In genomic region chr12:123388218-123388947, GRCh38 we compare ENCODE assay signal across 8 cellular contexts. TPM values are rescaled to one million over a fixed set of nuclear protein-coding genes. Genes with fewer than 3 reads are reported as not detected.
DNase-seq lines count a peak whose midpoint lies in the region; ATAC-seq and TF ChIP-seq lines count a peak whose summit lies in the region.

No MANE protein-coding gene starts in this region.

- H3K27me3 Mint-ChIP-seq in activated T-helper 2 cell treated with anti-CD3 and anti-CD28 coated beads, Interferon-gamma antibody, Interleukin-2, Interleukin-4, amounts not matched to agents 10 μg/mL and 5 μg/mL and 100 μg/mL, durations not matched to agents 14 hours and 24 hours and 36 hours (ENCODE audit: low read depth) = no peaks in the 10 kb centered on the region
- H3K27me3 Mint-ChIP-seq in natural killer cell (ENCODE audit: low read depth in 2 of 2) = no peaks in the 10 kb centered on the region

- peak overlapping the region; percentile 76 for H3K4me3 ChIP-seq in BE2C (ENCODE audit: low read depth, low read length)
- H3K4me3 ChIP-seq in Panc1 (ENCODE audit: low read depth in 2 of 2, low read length in 2 of 2) = peak overlapping the region; percentile 61 to 74
- peak overlapping the region; percentile 59 for H3K4me3 ChIP-seq in fibroblast of mammary gland (ENCODE audit: control insufficient read depth, low read depth, low read length)

- H3K36me3 ChIP-seq in BE2C (peaks cover 31% of the 10 kb centered on the region), Panc1 (ENCODE audit: control insufficient read depth, insufficient read depth, low read length) (peaks cover 10% of the 10 kb centered on the region)

- CTCF ChIA-PET in Panc1 (lab: Charles Lee) = no interaction called here

- TF ChIP-seq CTCF in BE2C (IDR thresholded peaks at IDR 0.05; ENCODE audit: low read depth, low read length) (no peak), Panc1 (IDR thresholded peaks at IDR 0.05) (no peak; the same call in 1 of the 2 replicates), fibroblast of mammary gland (conservative IDR thresholded peaks at IDR 0.05; ENCODE audit: control insufficient read depth, insufficient read depth, low read depth, low read length) (no peak), natural killer cell (IDR thresholded peaks at IDR 0.05) (no peak)

- intact Hi-C loops in Panc1 (cut with micrococcal nuclease; ENCODE audit: unreplicated experiment) (no loop called here), natural killer cell (cut with micrococcal nuclease) (loop anchor here (1.0 to 5.0 kb wide), 3 partner anchors 23 to 69 kb away; partner anchors contain the start of genes RILPL2 and SNRNP35)
- intact Hi-C loops in activated T-helper 2 cell treated with anti-CD3 and anti-CD28 coated beads, Interferon-gamma antibody, Interleukin-2, Interleukin-4, amounts not matched to agents 10 μg/mL and 5 μg/mL and 100 μg/mL, durations not matched to agents 14 hours and 24 hours and 36 hours (cut with micrococcal nuclease) = loop anchor here (1.0 to 5.0 kb wide), 3 partner anchors 23 to 194 kb away; partner anchors contain the start of genes RILPL2 and TMED2

- peak overlapping the region; percentile 81 for H3K4me3 Mint-ChIP-seq in activated T-helper 2 cell treated with anti-CD3 and anti-CD28 coated beads, Interferon-gamma antibody, Interleukin-2, Interleukin-4, amounts not matched to agents 10 μg/mL and 5 μg/mL and 100 μg/mL, durations not matched to agents 14 hours and 24 hours and 36 hours (ENCODE audit: low read depth)
- peak overlapping the region; percentile 85 for H3K4me3 Mint-ChIP-seq in natural killer cell

- in situ Hi-C loops in Panc1 (cut with HindIII; ENCODE audit: low pct_unique_long_range_greater_than_20kb, low sequenced_read_pairs) = no loop called here

- peaks cover 4% of the 10 kb centered on the region for H3K4me1 ChIP-seq in BE2C
- peaks cover 19% of the 10 kb centered on the region for H3K4me1 ChIP-seq in Panc1 (ENCODE audit: control insufficient read depth, insufficient read depth, low read length)

- H3K27ac ChIP-seq in Panc1 (ENCODE audit: low read length) = peak overlapping the region; percentile 67

- peaks cover 36% of the 10 kb centered on the region for H3K4me1 Mint-ChIP-seq in activated T-helper 2 cell treated with anti-CD3 and anti-CD28 coated beads, Interferon-gamma antibody, Interleukin-2, Interleukin-4, amounts not matched to agents 10 μg/mL and 5 μg/mL and 100 μg/mL, durations not matched to agents 14 hours and 24 hours and 36 hours (ENCODE audit: low read depth)
- H3K4me1 Mint-ChIP-seq in natural killer cell = peaks cover 36 to 46% of the 10 kb centered on the region in 2 donors

- ATAC-seq in Panc1 = peak; percentile 77
- ATAC-seq in natural killer cell = peak; percentile 64 to 79 (median 71)
- ATAC-seq in stimulated activated naive CD8-positive, alpha-beta T cell treated with anti-CD3 and anti-CD28 coated beads, Interleukin-15, Interleukin-2, amounts not matched to agents 100 U/mL and 50 U/mL, for 24 hours = peak; percentile 43

- H3K36me3 Mint-ChIP-seq in activated T-helper 2 cell treated with anti-CD3 and anti-CD28 coated beads, Interferon-gamma antibody, Interleukin-2, Interleukin-4, amounts not matched to agents 10 μg/mL and 5 μg/mL and 100 μg/mL, durations not matched to agents 14 hours and 24 hours and 36 hours (ENCODE audit: low read depth) = peaks cover 37% of the 10 kb centered on the region
- no peaks in the 10 kb centered on the region for H3K36me3 Mint-ChIP-seq in natural killer cell

- H3K27me3 ChIP-seq in BE2C (no peaks in the 10 kb centered on the region), Panc1 (ENCODE audit: control insufficient read depth, insufficient read depth, low read length) (no peaks in the 10 kb centered on the region)

- H3K27ac Mint-ChIP-seq in activated T-helper 2 cell treated with anti-CD3 and anti-CD28 coated beads, Interferon-gamma antibody, Interleukin-2, Interleukin-4, amounts not matched to agents 10 μg/mL and 5 μg/mL and 100 μg/mL, durations not matched to agents 14 hours and 24 hours and 36 hours = peak overlapping the region; percentile 90
- H3K27ac Mint-ChIP-seq in natural killer cell = peak overlapping the region; percentile 80 to 82

- DNase-seq in BE2C = peak; percentile 86
- peak; percentile 86 for DNase-seq in GM19238 (ENCODE audit: insufficient read length, low spot score)
- peak; percentile 60 for DNase-seq in HT-29 (ENCODE audit: low spot score)
- DNase-seq in Panc1 (ENCODE audit: low read depth, low spot score) = no peak
- DNase-seq in activated T-helper 2 cell treated with anti-CD3 and anti-CD28 coated beads, Interferon-gamma antibody, Interleukin-2, Interleukin-4, amounts not matched to agents 10 μg/mL and 5 μg/mL and 100 μg/mL, durations not matched to agents 14 hours and 24 hours and 36 hours (ENCODE audit: low spot score) = peak; percentile 75
- DNase-seq in fibroblast of mammary gland (ENCODE audit: low read depth) = peak; percentile 47
- DNase-seq in natural killer cell = peak; percentile 68
- DNase-seq in stimulated activated naive CD8-positive, alpha-beta T cell treated with anti-CD3 and anti-CD28 coated beads, Interleukin-15, Interleukin-2, amounts not matched to agents 100 U/mL and 50 U/mL, for 24 hours = peak; percentile 79

- no peaks in the 10 kb centered on the region for H3K9me3 Mint-ChIP-seq in activated T-helper 2 cell treated with anti-CD3 and anti-CD28 coated beads, Interferon-gamma antibody, Interleukin-2, Interleukin-4, amounts not matched to agents 10 μg/mL and 5 μg/mL and 100 μg/mL, durations not matched to agents 14 hours and 24 hours and 36 hours
- H3K9me3 Mint-ChIP-seq in natural killer cell = no peaks in the 10 kb centered on the region

- POLR2A ChIA-PET in Panc1 (lab: Charles Lee) = no interaction called here

- no peaks in the 10 kb centered on the region for H3K9me3 ChIP-seq in BE2C
- no peaks in the 10 kb centered on the region for H3K9me3 ChIP-seq in Panc1 (ENCODE audit: control insufficient read depth, insufficient read depth, low read depth, low read length)

- no TSS peak for BruUV-seq in Panc1 (replicated peaks; lab: Mats Ljungman, UMichigan)

RNA-seq across cellular contexts. Expression of gene KMT5A, which starts 4.5 kb away (rescaled TPM):
- 57.7 TPM for polyA plus RNA-seq in BE2C (2012; ENCODE audit: insufficient read depth, insufficient read length, low read depth)
- total RNA-seq in HT-29 (2014; rRNA removed; shearing (Covaris generic)) = 47.6 and 62.4 TPM in 2 replicates
- total RNA-seq in Panc1 (2021; ENCODE audit: unreplicated experiment) = 53.0 TPM
- polyA plus RNA-seq in Panc1 (2012; ENCODE audit: insufficient read length) = 32.1 TPM
- total RNA-seq in activated T-helper 2 cell treated with anti-CD3 and anti-CD28 coated beads, Interferon-gamma antibody, Interleukin-2, Interleukin-4, amounts not matched to agents 10 μg/mL and 5 μg/mL and 100 μg/mL, durations not matched to agents 14 hours and 24 hours and 36 hours = 72.7 and 74.1 TPM in 2 replicates
- 10 to 100 TPM; 24.9 to 50.2 (median 48.7) TPM for total RNA-seq in natural killer cell

RNA-seq across cellular contexts. Expression of gene SBNO1, which starts 23.7 kb away (rescaled TPM):
- polyA plus RNA-seq in BE2C (2012; ENCODE audit: insufficient read depth, insufficient read length, low read depth) = 18.9 TPM
- 10.7 and 13.6 TPM in 2 replicates for total RNA-seq in HT-29 (2014; rRNA removed; shearing (Covaris generic))
- 68.7 TPM for total RNA-seq in Panc1 (2021; ENCODE audit: unreplicated experiment)
- polyA plus RNA-seq in Panc1 (2012; ENCODE audit: insufficient read length) = 16.8 TPM
- 51.1 and 52.2 TPM in 2 replicates for total RNA-seq in activated T-helper 2 cell treated with anti-CD3 and anti-CD28 coated beads, Interferon-gamma antibody, Interleukin-2, Interleukin-4, amounts not matched to agents 10 μg/mL and 5 μg/mL and 100 μg/mL, durations not matched to agents 14 hours and 24 hours and 36 hours
- 10 to 100 TPM; 30.7 to 40.3 (median 34.3) TPM for total RNA-seq in natural killer cell

RNA-seq across cellular contexts. Expression of gene RILPL2, which starts 48.1 kb away (rescaled TPM):
- polyA plus RNA-seq in BE2C (2012; ENCODE audit: insufficient read depth, insufficient read length, low read depth) = 1.9 TPM
- total RNA-seq in HT-29 (2014; rRNA removed; shearing (Covaris generic)) = 2.0 and 2.9 TPM in 2 replicates
- total RNA-seq in Panc1 (2021; ENCODE audit: unreplicated experiment) = 5.4 TPM
- 9.4 TPM for polyA plus RNA-seq in Panc1 (2012; ENCODE audit: insufficient read length)
- total RNA-seq in activated T-helper 2 cell treated with anti-CD3 and anti-CD28 coated beads, Interferon-gamma antibody, Interleukin-2, Interleukin-4, amounts not matched to agents 10 μg/mL and 5 μg/mL and 100 μg/mL, durations not matched to agents 14 hours and 24 hours and 36 hours = 15.7 and 16.3 TPM in 2 replicates
- 1 to 10 TPM; 3.6 to 5.5 (median 4.4) TPM for total RNA-seq in natural killer cell
